Comparison of ENCODE assay signal across 8 cellular contexts in the genomic region with DNA sequence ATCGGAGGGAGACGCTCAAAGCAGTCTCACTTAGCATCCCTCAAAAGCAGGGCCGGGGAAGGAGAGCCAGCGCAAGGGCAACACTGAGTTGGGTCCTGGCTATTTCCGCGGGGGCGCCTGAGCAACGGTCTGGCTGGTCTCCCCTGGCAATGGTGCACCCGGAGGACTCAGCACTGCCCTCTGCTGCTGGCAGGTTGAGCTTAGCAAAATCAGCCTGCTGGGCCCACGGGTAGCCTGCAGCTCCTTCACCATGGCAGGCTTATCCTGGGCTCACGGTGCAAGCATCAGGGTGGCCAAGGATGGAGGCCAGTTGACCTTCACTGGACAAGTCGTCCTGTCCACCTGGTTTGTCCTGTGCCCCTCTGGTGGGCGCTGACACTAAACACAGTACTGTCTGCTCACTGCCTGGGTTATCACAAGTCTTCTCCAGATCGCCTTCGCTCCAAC.
DNase-seq lines count a peak whose midpoint lies in the region; ATAC-seq and TF ChIP-seq lines count a peak whose summit lies in the region.

No MANE protein-coding gene starts in this region.

- DNase-seq in GM12864 (ENCODE audit: low read depth) (no peak), NCI-H1092 treated with DMSO at 0.1 percent for 48 hours (lab: John Stamatoyannopoulos, UW) (peak; percentile 17), cerebellar cortex (ENCODE audit: low spot score) (peak; percentile 71), left kidney (ENCODE audit: low read depth, low spot score) (peak; percentile 91)
- DNase-seq in activated CD4-positive, CD25-positive, alpha-beta regulatory T cell treated with anti-CD3 and anti-CD28 coated beads, Interleukin-2, amount 50 U/mL, for 16 hours (ENCODE audit: low read depth, low spot score), result peak; percentile 7
- peak; percentile 41 to 42 for DNase-seq in stimulated activated CD4-positive, alpha-beta T cell treated with anti-CD3 and anti-CD28 coated beads, Interleukin-4, amount 100 ng/mL, for 48 hours (ENCODE audit: low read depth in 2 of 2)

- H3K4me3 ChIP-seq in GM12864 (ENCODE audit: low read depth, low read length), result no peak overlapping the region

- ATAC-seq in GM21737 (IDR thresholded peaks at IDR 0.05; ENCODE audit: unreplicated experiment), result no peak
- no peak for ATAC-seq in HG03354 (IDR thresholded peaks at IDR 0.05; ENCODE audit: poor library complexity, severe bottlenecking, unreplicated experiment)

- peak; percentile 79 for TF ChIP-seq CTCF in GM12864 (IDR thresholded peaks at IDR 0.05; ENCODE audit: low read depth, low read length, missing control alignments)
